In the genomic region with DNA sequence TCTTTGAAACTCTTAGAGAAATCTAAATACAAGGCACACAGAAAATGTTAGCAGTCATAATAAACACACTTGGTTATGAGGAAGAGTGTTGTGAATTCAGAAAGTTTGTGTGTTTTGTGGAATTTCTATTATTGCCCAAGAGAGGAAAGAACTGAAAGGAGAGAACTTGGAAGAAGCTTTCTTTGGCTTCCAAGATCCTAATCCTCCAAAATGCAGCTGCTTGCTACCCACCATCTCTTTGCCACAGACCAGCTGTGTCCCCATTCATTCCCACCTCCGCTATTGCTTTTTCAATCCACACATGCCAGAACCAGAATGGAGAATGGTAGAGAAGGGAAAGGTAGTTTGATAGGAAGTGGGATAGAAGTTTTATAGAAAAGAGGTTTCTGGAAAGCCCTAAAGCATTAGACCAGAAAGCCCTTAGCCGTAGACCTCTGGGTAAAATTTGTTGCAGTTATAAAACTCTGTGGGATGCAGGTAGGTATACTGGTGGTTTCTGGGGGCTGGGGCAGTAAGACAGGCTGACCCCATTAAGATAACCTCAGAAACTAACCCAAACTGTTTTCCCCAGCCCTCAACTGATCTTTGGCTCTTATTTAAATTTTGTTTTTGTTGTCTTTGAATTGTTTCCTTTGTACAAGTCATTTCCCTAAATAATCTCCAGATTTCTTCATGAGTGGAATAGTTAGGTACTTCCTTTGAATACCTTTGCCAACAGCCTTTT, we compare ENCODE assay signal across 18 cellular contexts.
A peak's percentile ranks its signal among the peaks of the same experiment; 100 is the strongest.
DNase-seq lines count a peak whose midpoint lies in the region; ATAC-seq, FAIRE-seq and TF ChIP-seq lines count a peak whose summit lies in the region.
"Had no signal": no experiment of that assay in that cellular context is flagged by ENCODE, and none has a peak within 500 bp of the region (broad histone marks: within the 10 kb centered on the region; RNA-seq: fewer than 3 reads in every experiment).

No MANE protein-coding gene starts in this region.

- H3K4me2 ChIP-seq in HepG2 (ENCODE audit: low read depth, low read length): no peak overlapping the region

- no TSS peak for BruUV-seq in HepG2 (replicated peaks; lab: Mats Ljungman, UMichigan)

- TF ChIP-seq EP300 in HepG2 (IDR thresholded peaks at IDR 0.05; ENCODE audit: low read depth in 2 of 2, low read length in 2 of 2) (no peak), HepG2 (CRISPR knock-in tag; IDR thresholded peaks at IDR 0.05; ENCODE audit: borderline replicate concordance) (no peak)

- H3K36me3 ChIP-seq in HepG2 (replicated peaks in 1 of 2; ENCODE audit: control insufficient read depth in 1 of 2, insufficient read depth in 2 of 2, low read length in 2 of 2) (no peaks in the 10 kb centered on the region), right lobe of liver (no peaks in the 10 kb centered on the region)
- H3K36me3 ChIP-seq: prostate gland had no signal

- WGBS in HepG2 (ENCODE audit: low lambda C conversion rate): 76% methylated on average over 2 of the region's 2 CpGs
- 87% methylated on average over 2 of the region's 2 CpGs for WGBS in right lobe of liver (ENCODE audit: insufficient coverage, low coverage, low lambda C conversion rate, missing lambda C conversion rate)

- H3K9me3 ChIP-seq in HepG2 (ENCODE audit: low read length) (no peaks in the 10 kb centered on the region), right lobe of liver (no peaks in the 10 kb centered on the region)
- H3K9me3 ChIP-seq: prostate gland had no signal

- peaks cover 41% of the 10 kb centered on the region for H3K4me1 ChIP-seq in HepG2 (ENCODE audit: insufficient read depth, low read length)
- no peaks in the 10 kb centered on the region for H3K4me1 ChIP-seq in right lobe of liver
- H3K4me1 ChIP-seq: prostate gland had no signal

- TF ChIP-seq CTCF in HepG2 (CRISPR knock-in tag; IDR thresholded peaks at IDR 0.05) (no peak), right lobe of liver (IDR thresholded peaks at IDR 0.05) (no peak), endothelial cell (IDR thresholded peaks at IDR 0.05; ENCODE audit: unreplicated experiment) (no peak), osteocyte (IDR thresholded peaks at IDR 0.05) (no peak)

- DNase-seq in HepG2 (ENCODE audit: low spot score): no peak
- DNase-seq in right lobe of liver: no peak
- no peak for DNase-seq in endothelial cell (ENCODE audit: low spot score)
- DNase-seq in osteocyte (ENCODE audit: extremely low spot score, unreplicated experiment): no peak
- DNase-seq in stimulated activated CD4-positive, alpha-beta T cell treated with anti-CD3 and anti-CD28 coated beads, Interleukin-4, amount 100 ng/mL, for 1 hour: no peak
- DNase-seq in GM19238 (ENCODE audit: insufficient read length, low spot score): no peak
- DNase-seq: activated B cell treated with CpG ODN at 0.5 μM for 24 hours; activated CD8-positive, alpha-beta memory T cell treated with anti-CD3 and anti-CD28 coated beads for 24 hours; activated naive CD4-positive, alpha-beta T cell treated with Interleukin-2 at 50 U/mL for 16 hours; central memory CD4-positive, alpha-beta T cell; GF-D8; head of caudate nucleus; KG1; NCI-H146; NCI-H446 treated with DMSO at 0.1 percent for 48 hours had no signal

- TF ChIP-seq RAD21 in HepG2 (CRISPR knock-in tag; IDR thresholded peaks at IDR 0.05): no peak

- H3K4me3 Mint-ChIP-seq in endothelial cell (ENCODE audit: unreplicated experiment) (no peak overlapping the region), osteocyte (ENCODE audit: unreplicated experiment) (no peak overlapping the region)
- H3K4me3 Mint-ChIP-seq: activated B cell treated with CpG ODN at 0.5 μM for 24 hours had no signal

- H3K27me3 ChIP-seq in HepG2 (ENCODE audit: control insufficient read depth in 1 of 2, insufficient read depth in 2 of 2, low read length in 2 of 2) (no peaks in the 10 kb centered on the region), right lobe of liver (no peaks in the 10 kb centered on the region)

- in situ Hi-C loops in HepG2 (cut with HindIII; ENCODE audit: extremely low pct_ligation_motif_present, low pct_unique_long_range_greater_than_20kb): no loop called here

- H3K27me3 Mint-ChIP-seq in endothelial cell (ENCODE audit: unreplicated experiment) (peaks cover 3% of the 10 kb centered on the region), osteocyte (ENCODE audit: unreplicated experiment) (no peaks in the 10 kb centered on the region)
- H3K27me3 Mint-ChIP-seq: activated B cell treated with CpG ODN at 0.5 μM for 24 hours had no signal

- H3K79me2 ChIP-seq in HepG2 (ENCODE audit: insufficient read depth, low read length): no peaks in the 10 kb centered on the region

- H3K9me3 Mint-ChIP-seq in endothelial cell (ENCODE audit: unreplicated experiment): no peaks in the 10 kb centered on the region
- H3K9me3 Mint-ChIP-seq in osteocyte (ENCODE audit: unreplicated experiment): peaks cover 4% of the 10 kb centered on the region
- H3K9me3 Mint-ChIP-seq: activated B cell treated with CpG ODN at 0.5 μM for 24 hours had no signal

- FAIRE-seq in HepG2 (lab: Jason Lieb, UNC): no peak

- no peaks in the 10 kb centered on the region for H4K20me1 ChIP-seq in HepG2 (ENCODE audit: insufficient read depth, low read length)

- H3K27ac ChIP-seq in HepG2 (ENCODE audit: extremely low read length, insufficient read depth, low read length) (no peak overlapping the region), right lobe of liver (no peak overlapping the region)
- H3K27ac ChIP-seq: prostate gland had no signal

- H3K4me3 ChIP-seq in HepG2 (replicated peaks in 1 of 3; ENCODE audit: insufficient read depth in 1 of 3, low read depth in 2 of 3, low read length in 3 of 3) (no peak overlapping the region), right lobe of liver (no peak overlapping the region)
- H3K4me3 ChIP-seq: prostate gland had no signal

- POLR2A ChIA-PET in HepG2 (lab: Yijun Ruan, JAX): no interaction called here

- intact Hi-C loops in HepG2 (cut with micrococcal nuclease; ENCODE audit: unreplicated experiment) (no loop called here), right lobe of liver (cut with DNase I) (no loop called here)

- ATAC-seq in HepG2 (no peak), right lobe of liver (no peak), HG03025 (IDR thresholded peaks at IDR 0.05; ENCODE audit: low FRiP score, unreplicated experiment) (no peak), HG02642 (IDR thresholded peaks at IDR 0.05; ENCODE audit: poor library complexity, unreplicated experiment) (no peak)

- no peak overlapping the region for H3K9ac ChIP-seq in HepG2 (ENCODE audit: insufficient read depth, low read depth, low read length)

- H3K36me3 Mint-ChIP-seq in endothelial cell (ENCODE audit: low read depth, unreplicated experiment) (no peaks in the 10 kb centered on the region), osteocyte (ENCODE audit: unreplicated experiment) (no peaks in the 10 kb centered on the region)

- H3K4me1 Mint-ChIP-seq in endothelial cell (ENCODE audit: unreplicated experiment) (peaks cover 48% of the 10 kb centered on the region), osteocyte (ENCODE audit: unreplicated experiment) (peaks cover 34% of the 10 kb centered on the region)

- TF ChIP-seq POLR2A in HepG2 (IDR thresholded peaks at IDR 0.05; ENCODE audit: insufficient read depth in 1 of 2, low read depth in 2 of 2, low read length in 2 of 2) (no peak), right lobe of liver (IDR thresholded peaks at IDR 0.05) (no peak)

- H2AFZ ChIP-seq in HepG2 (ENCODE audit: low read length): peak overlapping the region; percentile 56

- CTCF ChIA-PET in HepG2 (lab: Yijun Ruan, JAX; ENCODE audit: low intra/inter-chr PET ratio, low total read pairs): no interaction called here

- H3K27ac Mint-ChIP-seq in endothelial cell (ENCODE audit: unreplicated experiment) (peak overlapping the region; percentile 24), osteocyte (ENCODE audit: unreplicated experiment) (peak overlapping the region; percentile 6)
- H3K27ac Mint-ChIP-seq: activated B cell treated with CpG ODN at 0.5 μM for 24 hours had no signal

TF ChIP-seq in HepG2, 621 proteins besides CTCF, POLR2A, EP300 and RAD21:
- TF ChIP-seq, protein P1, sequence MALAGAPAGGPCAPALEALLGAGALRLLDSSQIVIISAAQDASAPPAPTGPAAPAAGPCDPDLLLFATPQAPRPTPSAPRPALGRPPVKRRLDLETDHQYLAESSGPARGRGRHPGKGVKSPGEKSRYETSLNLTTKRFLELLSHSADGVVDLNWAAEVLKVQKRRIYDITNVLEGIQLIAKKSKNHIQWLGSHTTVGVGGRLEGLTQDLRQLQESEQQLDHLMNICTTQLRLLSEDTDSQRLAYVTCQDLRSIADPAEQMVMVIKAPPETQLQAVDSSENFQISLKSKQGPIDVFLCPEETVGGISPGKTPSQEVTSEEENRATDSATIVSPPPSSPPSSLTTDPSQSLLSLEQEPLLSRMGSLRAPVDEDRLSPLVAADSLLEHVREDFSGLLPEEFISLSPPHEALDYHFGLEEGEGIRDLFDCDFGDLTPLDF (CRISPR knock-in tag; IDR thresholded peaks at IDR 0.05): no peak
- no peak for TF ChIP-seq TFAP4 (IDR thresholded peaks at IDR 0.05; ENCODE audit: borderline replicate concordance, low read depth)
- no peak for TF ChIP-seq SNAPC5 (CRISPR knock-in tag; IDR thresholded peaks at IDR 0.05; ENCODE audit: borderline replicate concordance)
- no peak for TF ChIP-seq RARA (CRISPR knock-in tag; IDR thresholded peaks at IDR 0.05)
